In genomic region chr3:171967932-171968678, GRCh38 we compare ENCODE assay signal across 1 cellular context.
TF ChIP-seq lines count a peak whose summit lies in the region.

No MANE protein-coding gene starts in this region.

TF ChIP-seq in IMR-90, 13 proteins besides CTCF, POLR2A, EP300 and RAD21:
- no peak for TF ChIP-seq MAZ (IDR thresholded peaks at IDR 0.05; ENCODE audit: borderline replicate concordance, low read depth, low read length)
- no peak for TF ChIP-seq MXI1 (IDR thresholded peaks at IDR 0.05; ENCODE audit: borderline replicate concordance, low read depth, low read length)
- peak; percentile 47; the same call in 1 of the 2 replicates for TF ChIP-seq BHLHE40 (IDR thresholded peaks at IDR 0.05; ENCODE audit: low read depth, low read length)
- peak; percentile 2; the same call in 1 of the 2 replicates for TF ChIP-seq CEBPB (IDR thresholded peaks at IDR 0.05; ENCODE audit: low read depth, low read length)
